Comparison of ENCODE assay signal across 24 cellular contexts in the genomic region with DNA sequence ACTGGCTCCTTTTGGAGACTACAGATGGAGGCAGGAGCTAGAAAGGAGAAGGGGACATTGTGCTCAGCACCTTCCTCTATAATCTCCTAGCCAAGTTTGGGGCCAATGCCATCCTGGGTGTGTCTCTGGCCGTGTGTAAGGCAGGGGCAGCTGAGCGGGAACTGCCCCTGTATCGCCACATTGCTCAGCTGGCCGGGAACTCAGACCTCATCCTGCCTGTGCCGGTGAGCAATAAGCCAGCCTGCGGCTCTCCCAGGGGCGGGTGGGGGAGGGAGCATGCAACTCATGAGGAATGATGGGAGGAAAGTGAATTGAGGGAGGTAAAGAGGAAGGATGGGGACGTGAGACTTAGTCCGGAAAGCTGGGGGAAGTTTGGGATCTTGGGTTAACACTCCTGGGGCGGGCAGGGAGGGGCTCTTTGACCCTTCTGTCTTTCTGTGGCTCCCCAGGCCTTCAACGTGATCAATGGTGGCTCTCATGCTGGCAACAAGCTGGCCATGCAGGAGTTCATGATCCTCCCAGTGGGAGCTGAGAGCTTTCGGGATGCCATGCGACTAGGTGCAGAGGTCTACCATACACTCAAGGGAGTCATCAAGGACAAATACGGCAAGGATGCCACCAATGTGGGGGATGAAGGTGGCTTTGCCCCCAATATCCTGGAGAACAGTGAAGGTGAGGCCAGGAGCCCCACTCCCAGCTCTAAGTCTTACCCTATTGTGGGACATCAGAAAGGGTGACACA. TPM values are rescaled to one million over a fixed set of nuclear protein-coding genes. Genes with fewer than 3 reads are reported as not detected.
DNase-seq lines count a peak whose midpoint lies in the region; ATAC-seq and TF ChIP-seq lines count a peak whose summit lies in the region.
"Had no signal": no experiment of that assay in that cellular context is flagged by ENCODE, and none has a peak within 500 bp of the region (broad histone marks: within the 10 kb centered on the region; RNA-seq: fewer than 3 reads in every experiment).

No MANE protein-coding gene starts in this region.

- peaks cover 19% of the 10 kb centered on the region for H3K79me2 ChIP-seq in osteoblast (ENCODE audit: insufficient read depth, low read length)

- H3K27ac Mint-ChIP-seq in chondrocyte (ENCODE audit: unreplicated experiment), result no peak overlapping the region

- peaks cover 9% of the 10 kb centered on the region for H3K36me3 Mint-ChIP-seq in chondrocyte (ENCODE audit: low read depth)

- H3K4me1 ChIP-seq in IMR-90 (ENCODE audit: control insufficient read depth, insufficient read depth, low read length) (peaks cover 23% of the 10 kb centered on the region), osteoblast (ENCODE audit: insufficient read depth, low read length) (peaks cover 22% of the 10 kb centered on the region)

- H3K4me2 ChIP-seq in IMR-90 (ENCODE audit: low read depth, low read length) (no peak overlapping the region), osteoblast (ENCODE audit: insufficient read depth, low read length) (no peak overlapping the region)
- H3K4me2 ChIP-seq: KMS-11 had no signal

- H3K9ac ChIP-seq in IMR-90 (ENCODE audit: low read depth, low read length), result no peak overlapping the region
- H3K9ac ChIP-seq: KMS-11 had no signal

- WGBS in IMR-90 (ENCODE audit: extremely low coverage in 2 of 2, insufficient read length in 1 of 2), 2 experiments, result 50 to 100% methylated on average over 1 to 2 of the region's 14 CpGs

- H3K9me1 ChIP-seq in IMR-90 (ENCODE audit: insufficient read depth, low read length), result peaks cover 8% of the 10 kb centered on the region; the same call in 1 of the 2 replicates

- H2BK15ac ChIP-seq in IMR-90 (ENCODE audit: low read depth, low read length), result no peak overlapping the region

- CTCF ChIA-PET in IMR-90 (lab: Yijun Ruan, JAX), result no interaction called here

- H2AFZ ChIP-seq in IMR-90 (replicated peaks; ENCODE audit: low read length, poor library complexity) (peak overlapping the region; percentile 83), osteoblast (ENCODE audit: low read length) (no peak overlapping the region)

- H3K4me1 Mint-ChIP-seq in chondrocyte (ENCODE audit: low read depth), result peaks cover 31% of the 10 kb centered on the region

- H3K36me3 ChIP-seq in IMR-90 (ENCODE audit: control insufficient read depth, insufficient read depth, low read length) (peaks cover 44% of the 10 kb centered on the region), osteoblast (ENCODE audit: insufficient read depth, low read length) (peaks cover 16% of the 10 kb centered on the region)

- dilution Hi-C loops in IMR-90 (cut with HindIII; ENCODE audit: low sequenced_read_pairs, unreplicated experiment), result no loop called here

- H2AK9ac ChIP-seq in IMR-90 (replicated peaks; ENCODE audit: low read depth, low read length, poor library complexity), result peak overlapping the region; percentile 86

- H3K9me3 ChIP-seq in IMR-90 (ENCODE audit: control insufficient read depth, insufficient read depth, low read length) (no peaks in the 10 kb centered on the region), osteoblast (ENCODE audit: low read depth, low read length) (no peaks in the 10 kb centered on the region)
- H3K9me3 ChIP-seq: right atrium auricular region had no signal

- peak overlapping the region; percentile 39 for H3K4ac ChIP-seq in IMR-90 (ENCODE audit: low read depth, low read length)

- no peak overlapping the region; the same call in 1 of the 2 replicates for H2BK120ac ChIP-seq in IMR-90 (ENCODE audit: low read depth, low read length)

- no peak overlapping the region for H3K4me3 ChIP-seq in IMR-90 (ENCODE audit: insufficient read depth, low read depth, low read length)
- H3K4me3 ChIP-seq in osteoblast (ENCODE audit: insufficient read depth, low read length), result no peak overlapping the region
- H3K4me3 ChIP-seq: right atrium auricular region had no signal

- no peak for TF ChIP-seq RAD21 in IMR-90 (IDR thresholded peaks at IDR 0.05; ENCODE audit: low read length)

- H4K20me1 ChIP-seq in IMR-90 (ENCODE audit: insufficient read depth, low read length) (0 out of 2 replicates have a peak, but pooled peaks cover 6% of the 10 kb centered on the region), osteoblast (ENCODE audit: insufficient read depth, low read length) (peaks cover 4% of the 10 kb centered on the region)

- in situ Hi-C loops in IMR-90 (cut with MboI; ENCODE audit: low sequenced_read_pairs), result no loop called here

- H3K4me3 Mint-ChIP-seq in chondrocyte (ENCODE audit: unreplicated experiment), result no peak overlapping the region

- H4K5ac ChIP-seq in IMR-90 (ENCODE audit: low read depth, low read length), result no peak overlapping the region

- no peaks in the 10 kb centered on the region for H3K9me3 Mint-ChIP-seq in chondrocyte (ENCODE audit: low read depth)
- H3K9me3 Mint-ChIP-seq: activated naive CD4-positive, alpha-beta T cell treated with anti-CD3 and anti-CD28 coated beads, Interleukin-2, amount 50 U/mL, for 72 hours had no signal

- TF ChIP-seq CTCF in IMR-90 (conservative IDR thresholded peaks at IDR 0.05; ENCODE audit: low read depth, low read length) (no peak), chondrocyte (IDR thresholded peaks at IDR 0.05) (no peak), osteoblast (IDR thresholded peaks at IDR 0.05; ENCODE audit: extremely low read depth, low read depth, low read length) (no peak), GM10266 (IDR thresholded peaks at IDR 0.05; ENCODE audit: control insufficient read depth, insufficient read depth, low read depth, missing control alignments) (no peak)

- no peak overlapping the region for H3K18ac ChIP-seq in IMR-90 (ENCODE audit: low read depth, low read length)

- peak overlapping the region; percentile 64; the same call in 1 of the 2 replicates for H2AK5ac ChIP-seq in IMR-90 (ENCODE audit: low read depth, low read length)

- H3K23ac ChIP-seq in IMR-90 (ENCODE audit: low read depth, low read length), result peak overlapping the region; percentile 68; the same call in 1 of the 2 replicates

- intact Hi-C loops in IMR-90 (cut with micrococcal nuclease), result no loop called here

- POLR2A ChIA-PET in IMR-90 (lab: Charles Lee; ENCODE audit: unreplicated experiment), result no interaction called here

- H3K14ac ChIP-seq in IMR-90 (replicated peaks; ENCODE audit: low read depth, low read length), result 0 out of 2 replicates have a peak overlapping the region, but pooled peaks have one; percentile 67

- peaks cover 37 to 41% of the 10 kb centered on the region in 2 experiments for H3K79me1 ChIP-seq in IMR-90 (ENCODE audit: low read depth in 1 of 2, low read length in 2 of 2)

- DNase-seq in Daoy (ENCODE audit: low read depth), result peak; percentile 58
- peak; percentile 65 for DNase-seq in IMR-90
- DNase-seq in chondrocyte (ENCODE audit: low spot score), result peak; percentile 42
- DNase-seq in osteoblast (ENCODE audit: insufficient read length, low spot score, missing footprints), result peak; percentile 95
- DNase-seq in GM10266 (ENCODE audit: extremely low spot score), result no peak
- DNase-seq: activated CD4-positive, alpha-beta T cell treated with anti-CD3 and anti-CD28 coated beads, Interleukin-2, amount 50 U/mL, for 48 hours; DND-41; glutamatergic neuron; left ventricle myocardium superior; NCI-H1092; NCI-H2081 treated with DMSO at 0.1 percent for 48 hours; NCI-H526; nucleus accumbens; stimulated activated naive CD4-positive, alpha-beta T cell had no signal

- H4K91ac ChIP-seq in IMR-90 (ENCODE audit: insufficient read depth, low read depth, low read length), result peak overlapping the region; percentile 32; the same call in 1 of the 2 replicates

- ATAC-seq in IMR-90 (ENCODE audit: low read depth) (no peak), HG02623 (IDR thresholded peaks at IDR 0.05; ENCODE audit: unreplicated experiment) (no peak), HG03280 (IDR thresholded peaks at IDR 0.05; ENCODE audit: unreplicated experiment) (no peak), HG02610 (IDR thresholded peaks at IDR 0.05; ENCODE audit: unreplicated experiment) (no peak)
- ATAC-seq: activated naive CD4-positive, alpha-beta T cell treated with anti-CD3 and anti-CD28 coated beads, Interleukin-2, amount 50 U/mL, for 72 hours; left ventricle myocardium superior had no signal

- BruUV-seq in IMR-90 (replicated peaks; lab: Mats Ljungman, UMichigan), result no TSS peak

- no peak overlapping the region for H2BK20ac ChIP-seq in IMR-90 (ENCODE audit: low read depth, low read length)

- no peak overlapping the region for H3K56ac ChIP-seq in IMR-90 (ENCODE audit: extremely low read depth, insufficient read depth, low read length)

- no peaks in the 10 kb centered on the region for H3K27me3 Mint-ChIP-seq in chondrocyte (ENCODE audit: low read depth)

- H3K27me3 ChIP-seq in IMR-90 (ENCODE audit: control insufficient read depth, insufficient read depth, low read length) (no peaks in the 10 kb centered on the region), osteoblast (ENCODE audit: insufficient read depth, low read length) (no peaks in the 10 kb centered on the region)
- H3K27me3 ChIP-seq: right atrium auricular region had no signal

- H3K27ac ChIP-seq in IMR-90 (ENCODE audit: insufficient read depth, low read length) (no peak overlapping the region), osteoblast (ENCODE audit: low read depth, low read length) (peak overlapping the region; percentile 11)
- H3K27ac ChIP-seq: KMS-11, right atrium auricular region had no signal

- no peak overlapping the region for H2BK5ac ChIP-seq in IMR-90 (ENCODE audit: low read depth, low read length, poor library complexity, severe bottlenecking)

- H4K8ac ChIP-seq in IMR-90 (ENCODE audit: low read depth in 2 of 2, low read length in 2 of 2), result peak overlapping the region in 1 of 2 experiments; percentile 53; a peak in 1 of 4 replicates

- no peak for TF ChIP-seq POLR2A in IMR-90 (IDR thresholded peaks at IDR 0.05; ENCODE audit: low read depth, low read length)

RNA-seq across cellular contexts. Expression of a gene that starts 3.3 kb away (rescaled TPM):
- total RNA-seq in Daoy (2014; rRNA removed; shearing (Covaris generic)), result 9.0 and 13.4 TPM in 2 replicates
- 20.8 and 28.3 TPM in 2 replicates for total RNA-seq in IMR-90 (2012; rRNA removed)
- polyA plus RNA-seq in IMR-90 (2012; rRNA removed), result 81.5 and 92.8 TPM in 2 replicates
- polyA plus RNA-seq in IMR-90 (2012; cell fraction: cytosol; rRNA removed), result 71.8 and 86.4 TPM in 2 replicates
- polyA plus RNA-seq in IMR-90 (2012; cell fraction: nucleus; rRNA removed; ENCODE audit: low replicate concordance), result 275 and 368 TPM in 2 replicates
- 22.2 to 60.8 TPM (median 58.6 TPM) in 3 replicates for total RNA-seq in chondrocyte
- total RNA-seq in osteoblast, result 8.5 and 13.4 TPM in 2 replicates

RNA-seq across cellular contexts. Expression of a gene that starts 10.1 kb away (rescaled TPM):
- total RNA-seq in Daoy (2014; rRNA removed; shearing (Covaris generic)), result 3.3 and 5.4 TPM in 2 replicates
- total RNA-seq in IMR-90 (2012; rRNA removed), result 2.5 and 3.4 TPM in 2 replicates
- 58.7 and 59.8 TPM in 2 replicates for polyA plus RNA-seq in IMR-90 (2012; rRNA removed)
- polyA plus RNA-seq in IMR-90 (2012; cell fraction: cytosol; rRNA removed), result 40.9 and 41.7 TPM in 2 replicates
- polyA plus RNA-seq in IMR-90 (2012; cell fraction: nucleus; rRNA removed; ENCODE audit: low replicate concordance), result 106 and 200 TPM in 2 replicates
- 103 to 110 TPM (median 106 TPM) in 3 replicates for total RNA-seq in chondrocyte
- total RNA-seq in osteoblast, result 10.3 and 14.1 TPM in 2 replicates

RNA-seq across cellular contexts. Expression of a gene that starts 13.0 kb away (rescaled TPM):
- total RNA-seq in Daoy (2014; rRNA removed; shearing (Covaris generic)), result 7.0 and 16.1 TPM in 2 replicates
- 8.9 and 11.1 TPM in 2 replicates for total RNA-seq in IMR-90 (2012; rRNA removed)
- polyA plus RNA-seq in IMR-90 (2012; rRNA removed), result 9.2 and 11.4 TPM in 2 replicates
- 4.4 and 12.5 TPM in 2 replicates for polyA plus RNA-seq in IMR-90 (2012; cell fraction: cytosol; rRNA removed)
- polyA plus RNA-seq in IMR-90 (2012; cell fraction: nucleus; rRNA removed; ENCODE audit: low replicate concordance), result 3.3 and 9.7 TPM in 2 replicates
- 6.3 to 9.3 TPM (median 7.6 TPM) in 3 replicates for total RNA-seq in chondrocyte
- total RNA-seq in osteoblast, result 7.1 and 7.6 TPM in 2 replicates

RNA-seq across cellular contexts. Expression of a gene that starts 26.0 kb away (rescaled TPM):
- not detected in 2 replicates for total RNA-seq in Daoy (2014; rRNA removed; shearing (Covaris generic))
- total RNA-seq in IMR-90 (2012; rRNA removed) (not detected in 2 replicates), chondrocyte (not detected in 3 replicates), osteoblast (not detected in 2 replicates)
- not detected in 2 replicates for polyA plus RNA-seq in IMR-90 (2012; rRNA removed)
- not detected in 2 replicates for polyA plus RNA-seq in IMR-90 (2012; cell fraction: cytosol; rRNA removed)
- not detected in 2 replicates for polyA plus RNA-seq in IMR-90 (2012; cell fraction: nucleus; rRNA removed; ENCODE audit: low replicate concordance)
- total RNA-seq: activated naive CD4-positive, alpha-beta T cell treated with anti-CD3 and anti-CD28 coated beads, Interleukin-2, amount 50 U/mL, for 72 hours; dermis microvascular lymphatic vessel endothelial cell; left ventricle myocardium superior; right atrium auricular region; T-helper 1 cell treated with Interleukin-12 subunit alpha and Interleukin-12 subunit beta and Interleukin-4 antibody, amounts not matched to agents 30 ng/mL and 1 ng/mL, for 36 hours had no signal
- polyA plus RNA-seq: esophagus, thymus had no signal

RNA-seq across cellular contexts. Expression of a gene that starts 26.2 kb away (rescaled TPM):
- 216 and 272 TPM in 2 replicates for total RNA-seq in Daoy (2014; rRNA removed; shearing (Covaris generic))
- total RNA-seq in IMR-90 (2012; rRNA removed), result 197 and 238 TPM in 2 replicates
- polyA plus RNA-seq in IMR-90 (2012; rRNA removed), result 530 and 703 TPM in 2 replicates
- 1,066 and 1,272 TPM in 2 replicates for polyA plus RNA-seq in IMR-90 (2012; cell fraction: cytosol; rRNA removed)
- polyA plus RNA-seq in IMR-90 (2012; cell fraction: nucleus; rRNA removed; ENCODE audit: low replicate concordance), result 218 and 334 TPM in 2 replicates
- total RNA-seq in chondrocyte, result 230 to 244 TPM (median 233 TPM) in 3 replicates
- 81.4 and 93.4 TPM in 2 replicates for total RNA-seq in osteoblast
